Comparison of ENCODE assay signal across 2 cellular contexts in the genomic region with DNA sequence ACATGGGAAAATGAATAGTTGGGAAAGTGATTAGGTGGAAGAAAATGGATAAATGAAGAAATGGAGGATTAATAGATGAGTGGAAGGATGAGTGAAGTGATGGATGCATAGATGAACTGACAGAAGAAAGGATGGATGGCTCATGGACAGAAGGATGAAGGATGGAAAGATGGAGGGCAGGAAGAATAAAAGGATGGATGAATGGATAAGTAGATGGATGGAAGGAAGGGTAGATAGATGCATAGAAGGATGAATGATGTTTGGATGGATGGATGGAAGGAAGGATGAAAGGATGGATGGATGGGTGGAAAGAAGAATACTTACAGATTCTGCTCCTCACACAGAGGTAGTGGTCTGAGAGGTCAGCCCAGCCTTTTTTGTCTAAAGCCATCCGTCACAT.
TF ChIP-seq lines count a peak whose summit lies in the region.

No MANE protein-coding gene starts in this region.

TF ChIP-seq in H1, 55 proteins besides CTCF, POLR2A, EP300 and RAD21 (continued from another document):
- TF ChIP-seq, protein P1, sequence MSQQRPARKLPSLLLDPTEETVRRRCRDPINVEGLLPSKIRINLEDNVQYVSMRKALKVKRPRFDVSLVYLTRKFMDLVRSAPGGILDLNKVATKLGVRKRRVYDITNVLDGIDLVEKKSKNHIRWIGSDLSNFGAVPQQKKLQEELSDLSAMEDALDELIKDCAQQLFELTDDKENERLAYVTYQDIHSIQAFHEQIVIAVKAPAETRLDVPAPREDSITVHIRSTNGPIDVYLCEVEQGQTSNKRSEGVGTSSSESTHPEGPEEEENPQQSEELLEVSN (IDR thresholded peaks at IDR 0.05) = no peak
- TF ChIP-seq TBP (IDR thresholded peaks at IDR 0.05; ENCODE audit: low read depth, low read length) (no peak), SRF (IDR thresholded peaks at IDR 0.05; ENCODE audit: low read depth, low read length) (no peak), HDAC6 (IDR thresholded peaks at IDR 0.05; ENCODE audit: low read depth, low read length) (no peak), GABPA (IDR thresholded peaks at IDR 0.05; ENCODE audit: borderline replicate concordance, insufficient read depth, low read length) (no peak), EZH2 (IDR thresholded peaks at IDR 0.05; ENCODE audit: low read depth, low read length, severe bottlenecking) (no peak), CREB1 (IDR thresholded peaks at IDR 0.05) (no peak), SUZ12 (IDR thresholded peaks at IDR 0.05; ENCODE audit: low read length) (no peak), BCL11A (IDR thresholded peaks at IDR 0.05; ENCODE audit: low read depth in 2 of 2, low read length in 2 of 2) (no peak), ZNF274 (IDR thresholded peaks at IDR 0.05; ENCODE audit: borderline replicate concordance, extremely low read depth, low read length) (no peak), CBX8 (IDR thresholded peaks at IDR 0.05; ENCODE audit: borderline replicate concordance, low read depth, low read length) (no peak), KDM1A (IDR thresholded peaks at IDR 0.05; ENCODE audit: borderline replicate concordance, low read length) (no peak), CHD2 (IDR thresholded peaks at IDR 0.05; ENCODE audit: low read length) (no peak), EGR1 (IDR thresholded peaks at IDR 0.05; ENCODE audit: borderline replicate concordance, low read depth, low read length) (no peak), FOSL1 (IDR thresholded peaks at IDR 0.05; ENCODE audit: insufficient read depth, low read depth, low read length) (no peak)
- TF ChIP-seq, protein P2, sequence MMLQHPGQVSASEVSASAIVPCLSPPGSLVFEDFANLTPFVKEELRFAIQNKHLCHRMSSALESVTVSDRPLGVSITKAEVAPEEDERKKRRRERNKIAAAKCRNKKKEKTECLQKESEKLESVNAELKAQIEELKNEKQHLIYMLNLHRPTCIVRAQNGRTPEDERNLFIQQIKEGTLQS (IDR thresholded peaks at IDR 0.05; ENCODE audit: insufficient read depth, low read depth, low read length) = no peak
- TF ChIP-seq, protein P3, sequence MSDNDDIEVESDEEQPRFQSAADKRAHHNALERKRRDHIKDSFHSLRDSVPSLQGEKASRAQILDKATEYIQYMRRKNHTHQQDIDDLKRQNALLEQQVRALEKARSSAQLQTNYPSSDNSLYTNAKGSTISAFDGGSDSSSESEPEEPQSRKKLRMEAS (IDR thresholded peaks at IDR 0.05) = no peak

TF ChIP-seq in neural cell, 6 proteins besides CTCF, POLR2A, EP300 and RAD21 (continued from another document):
- TF ChIP-seq, protein P4, sequence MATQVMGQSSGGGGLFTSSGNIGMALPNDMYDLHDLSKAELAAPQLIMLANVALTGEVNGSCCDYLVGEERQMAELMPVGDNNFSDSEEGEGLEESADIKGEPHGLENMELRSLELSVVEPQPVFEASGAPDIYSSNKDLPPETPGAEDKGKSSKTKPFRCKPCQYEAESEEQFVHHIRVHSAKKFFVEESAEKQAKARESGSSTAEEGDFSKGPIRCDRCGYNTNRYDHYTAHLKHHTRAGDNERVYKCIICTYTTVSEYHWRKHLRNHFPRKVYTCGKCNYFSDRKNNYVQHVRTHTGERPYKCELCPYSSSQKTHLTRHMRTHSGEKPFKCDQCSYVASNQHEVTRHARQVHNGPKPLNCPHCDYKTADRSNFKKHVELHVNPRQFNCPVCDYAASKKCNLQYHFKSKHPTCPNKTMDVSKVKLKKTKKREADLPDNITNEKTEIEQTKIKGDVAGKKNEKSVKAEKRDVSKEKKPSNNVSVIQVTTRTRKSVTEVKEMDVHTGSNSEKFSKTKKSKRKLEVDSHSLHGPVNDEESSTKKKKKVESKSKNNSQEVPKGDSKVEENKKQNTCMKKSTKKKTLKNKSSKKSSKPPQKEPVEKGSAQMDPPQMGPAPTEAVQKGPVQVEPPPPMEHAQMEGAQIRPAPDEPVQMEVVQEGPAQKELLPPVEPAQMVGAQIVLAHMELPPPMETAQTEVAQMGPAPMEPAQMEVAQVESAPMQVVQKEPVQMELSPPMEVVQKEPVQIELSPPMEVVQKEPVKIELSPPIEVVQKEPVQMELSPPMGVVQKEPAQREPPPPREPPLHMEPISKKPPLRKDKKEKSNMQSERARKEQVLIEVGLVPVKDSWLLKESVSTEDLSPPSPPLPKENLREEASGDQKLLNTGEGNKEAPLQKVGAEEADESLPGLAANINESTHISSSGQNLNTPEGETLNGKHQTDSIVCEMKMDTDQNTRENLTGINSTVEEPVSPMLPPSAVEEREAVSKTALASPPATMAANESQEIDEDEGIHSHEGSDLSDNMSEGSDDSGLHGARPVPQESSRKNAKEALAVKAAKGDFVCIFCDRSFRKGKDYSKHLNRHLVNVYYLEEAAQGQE (IDR thresholded peaks at IDR 0.05; ENCODE audit: borderline replicate concordance) = no peak
- TF ChIP-seq POLR2AphosphoS5 (IDR thresholded peaks at IDR 0.05) = no peak
